Comparison of ENCODE assay signal across 23 cellular contexts in the genomic region with DNA sequence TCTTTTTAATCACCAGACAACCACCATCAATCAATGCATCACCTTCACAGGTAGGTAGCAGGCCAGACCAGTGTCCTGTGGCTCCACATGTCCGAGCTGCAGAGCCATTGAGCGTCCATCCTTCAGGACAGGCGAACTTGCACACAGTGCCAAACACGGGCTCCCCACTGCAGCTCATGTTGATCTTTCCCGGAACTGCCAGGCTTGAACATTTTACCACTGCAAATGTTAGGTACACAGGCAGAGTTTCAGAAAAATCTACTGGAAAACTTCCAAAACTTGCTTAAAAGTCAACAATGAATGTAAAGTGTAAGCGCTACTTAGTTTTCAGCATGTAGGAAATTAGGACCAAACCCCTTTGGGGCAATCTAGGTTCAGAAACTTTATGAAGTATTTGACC. TPM values are rescaled to one million over a fixed set of nuclear protein-coding genes. Genes with fewer than 3 reads are reported as not detected.
"Had no signal": no experiment of that assay in that cellular context is flagged by ENCODE, and none has a peak within 500 bp of the region (broad histone marks: within the 10 kb centered on the region; RNA-seq: fewer than 3 reads in every experiment).

No MANE protein-coding gene starts in this region.

- H3K36me3 Mint-ChIP-seq: activated naive CD8-positive, alpha-beta T cell treated with anti-CD3 and anti-CD28 coated beads, Interleukin-2, amount 10 ng/mL, durations not matched to agents 7 days and 5 days; T-cell had no signal

- H3K4me3 ChIP-seq: adrenal gland, MG63, PC-9, SK-N-MC had no signal

- H3K36me3 ChIP-seq: adrenal gland, MG63, WERI-Rb-1 had no signal

- ATAC-seq: activated CD4-positive, alpha-beta T cell treated with anti-CD3 and anti-CD28 coated beads for 36 hours; activated CD8-positive, alpha-beta T cell treated with anti-CD3 and anti-CD28 coated beads, Interleukin-2, amount 10 ng/mL, durations not matched to agents 7 days and 5 days; T-cell had no signal

- DNase-seq: activated CD4-positive, alpha-beta T cell treated with anti-CD3 and anti-CD28 coated beads for 36 hours; activated CD8-positive, alpha-beta memory T cell treated with anti-CD3 and anti-CD28 coated beads, Interleukin-2, amount 50 U/mL, for 48 hours; activated CD8-positive, alpha-beta T cell treated with anti-CD3 and anti-CD28 coated beads, Interleukin-2, amount 10 ng/mL, durations not matched to agents 7 days and 5 days; activated naive CD4-positive, alpha-beta T cell treated with anti-CD3 and anti-CD28 coated beads, Interleukin-2, amount 50 U/mL, for 16 hours; activated naive CD8-positive, alpha-beta T cell treated with anti-CD3 and anti-CD28 coated beads, Interleukin-2, amount 10 ng/mL, durations not matched to agents 7 days and 5 days; activated T-cell treated with anti-CD3 and anti-CD28 coated beads, Interleukin-2, amount 50 U/mL, for 1 hour; adrenal gland; anterior cingulate cortex; MG63; MV-4-11; NCI-H1092 treated with DMSO at 0.1 percent for 48 hours; NCI-H1436 treated with DMSO at 0.1 percent for 48 hours; NCI-H187; NCI-H2081; NCI-H510A treated with DMSO at 0.1 percent for 48 hours; NCI-H69; PC-9; T-cell; WERI-Rb-1 had no signal

- H3K27me3 ChIP-seq: adrenal gland, MG63 had no signal

- H3K9me3 ChIP-seq: adrenal gland, MG63 had no signal

- H3K4me1 ChIP-seq: adrenal gland had no signal

- H3K4me3 Mint-ChIP-seq: activated CD4-positive, alpha-beta T cell treated with anti-CD3 and anti-CD28 coated beads for 36 hours; activated CD8-positive, alpha-beta T cell treated with anti-CD3 and anti-CD28 coated beads, Interleukin-2, amount 10 ng/mL, durations not matched to agents 7 days and 5 days; activated naive CD8-positive, alpha-beta T cell treated with anti-CD3 and anti-CD28 coated beads, Interleukin-2, amount 10 ng/mL, durations not matched to agents 7 days and 5 days; T-cell had no signal

- H3K4me2 ChIP-seq: KMS-11, PC-9 had no signal

- H3K27ac ChIP-seq: adrenal gland, KMS-11, PC-9, SK-N-MC, WERI-Rb-1 had no signal

- H3K9me3 Mint-ChIP-seq: activated naive CD8-positive, alpha-beta T cell treated with anti-CD3 and anti-CD28 coated beads, Interleukin-2, amount 10 ng/mL, durations not matched to agents 7 days and 5 days; T-cell had no signal

- H3K27ac Mint-ChIP-seq: activated CD4-positive, alpha-beta T cell treated with anti-CD3 and anti-CD28 coated beads for 36 hours; activated CD8-positive, alpha-beta T cell treated with anti-CD3 and anti-CD28 coated beads, Interleukin-2, amount 10 ng/mL, durations not matched to agents 7 days and 5 days; activated naive CD8-positive, alpha-beta T cell treated with anti-CD3 and anti-CD28 coated beads, Interleukin-2, amount 10 ng/mL, durations not matched to agents 7 days and 5 days; T-cell had no signal

- H3K9ac ChIP-seq: KMS-11 had no signal

- H3K4me1 Mint-ChIP-seq: activated CD4-positive, alpha-beta T cell treated with anti-CD3 and anti-CD28 coated beads for 36 hours; activated naive CD8-positive, alpha-beta T cell treated with anti-CD3 and anti-CD28 coated beads, Interleukin-2, amount 10 ng/mL, durations not matched to agents 7 days and 5 days; T-cell had no signal

- H2AFZ ChIP-seq: PC-9 had no signal

RNA-seq across cellular contexts. Expression of gene SELE, which starts 6.6 kb away (rescaled TPM):
- total RNA-seq: activated CD4-positive, alpha-beta T cell treated with anti-CD3 and anti-CD28 coated beads for 36 hours; activated CD8-positive, alpha-beta T cell treated with anti-CD3 and anti-CD28 coated beads, Interleukin-2, amount 10 ng/mL, durations not matched to agents 7 days and 5 days; activated naive CD8-positive, alpha-beta T cell treated with anti-CD3 and anti-CD28 coated beads, Interleukin-2, amount 10 ng/mL, durations not matched to agents 7 days and 5 days; PC-9; RPMI7951; T-cell; T-helper 2 cell treated with Interferon-gamma antibody and Interleukin-4, amounts not matched to agents 100 ng/mL and 5 ng/mL, for 36 hours had no signal
